8 cellular contexts compared by ENCODE assay signal in genomic region chr2:156435392-156435724, GRCh38. TPM values are rescaled to one million over a fixed set of nuclear protein-coding genes. Genes with fewer than 3 reads are reported as not detected.
DNase-seq lines count a peak whose midpoint lies in the region; ATAC-seq, FAIRE-seq and TF ChIP-seq lines count a peak whose summit lies in the region.

No MANE protein-coding gene starts in this region.

- H3K4me1 ChIP-seq in ES-I3 (ENCODE audit: insufficient read depth, low read length) (peaks cover 14% of the 10 kb centered on the region; the same call in 1 of the 2 replicates), HUES6 (ENCODE audit: control insufficient read depth, insufficient read depth, low read length) (peaks cover 31% of the 10 kb centered on the region), uterus (peaks cover 0 to 3% of the 10 kb centered on the region in 2 donors)

- no peak for DNase-seq in bronchial epithelial cell (ENCODE audit: low read depth)
- DNase-seq in medulla oblongata (ENCODE audit: extremely low spot score): peak; percentile 42
- DNase-seq in uterus: no peak
- no peak for DNase-seq in H4 (ENCODE audit: low spot score)
- no peak for DNase-seq in activated CD4-positive, alpha-beta T cell treated with anti-CD3 and anti-CD28 coated beads, Interleukin-2, amount 50 U/mL, for 48 hours

- H3K27me3 ChIP-seq in HUES6 (ENCODE audit: control insufficient read depth, insufficient read depth, low read length) (no peaks in the 10 kb centered on the region), bronchial epithelial cell (ENCODE audit: control insufficient read depth, insufficient read depth, low read length) (no peaks in the 10 kb centered on the region), uterus (no peaks in the 10 kb centered on the region)

- H3K36me3 ChIP-seq in ES-I3 (ENCODE audit: insufficient read depth, low read length) (no peaks in the 10 kb centered on the region), HUES6 (ENCODE audit: control insufficient read depth, insufficient read depth, low read length) (no peaks in the 10 kb centered on the region), bronchial epithelial cell (ENCODE audit: control insufficient read depth, insufficient read depth, low read length) (no peaks in the 10 kb centered on the region), uterus (no peaks in the 10 kb centered on the region)

- FAIRE-seq in bronchial epithelial cell (lab: Jason Lieb, UNC): no peak

- no peak for TF ChIP-seq CTCF in bronchial epithelial cell (IDR thresholded peaks at IDR 0.05; ENCODE audit: insufficient read depth, low read length, severe bottlenecking)
- no peak for TF ChIP-seq CTCF in uterus (IDR thresholded peaks at IDR 0.05)

- TF ChIP-seq POLR2A in uterus (IDR thresholded peaks at IDR 0.05): no peak

- peak overlapping the region; percentile 92 for H3K27ac ChIP-seq in HUES6 (ENCODE audit: low read depth, low read length)
- peak overlapping the region; percentile 96 to 100 for H3K27ac ChIP-seq in uterus

- H3K9me3 ChIP-seq in ES-I3 (ENCODE audit: control insufficient read depth, insufficient read depth, low read length): no peaks in the 10 kb centered on the region
- H3K9me3 ChIP-seq in HUES6 (ENCODE audit: control insufficient read depth, insufficient read depth, low read depth, low read length): no peaks in the 10 kb centered on the region
- no peaks in the 10 kb centered on the region for H3K9me3 ChIP-seq in uterus

- intact Hi-C loops in uterus (cut with DNase I; ENCODE audit: low total_unique reads): loop anchor here (5.0 kb wide), 1 partner anchor 33 kb away; no protein-coding TSS in a partner anchor

- H3K9ac ChIP-seq in ES-I3 (ENCODE audit: low read depth, low read length): peak overlapping the region; percentile 98
- H3K9ac ChIP-seq in HUES6 (ENCODE audit: low read length): peak overlapping the region; percentile 95

- ATAC-seq in GM19351 (IDR thresholded peaks at IDR 0.05; ENCODE audit: unreplicated experiment): no peak

- H3K4me3 ChIP-seq in HUES6 (ENCODE audit: low read depth, low read length) (peak overlapping the region; percentile 68), bronchial epithelial cell (ENCODE audit: low read depth, low read length) (peak overlapping the region; percentile 81), uterus (peak overlapping the region; percentile 90)

RNA-seq across cellular contexts. Expression of gene GPD2, which starts 0.8 kb away (rescaled TPM):
- total RNA-seq in bronchial epithelial cell (52.1 and 76.9 TPM in 2 replicates), uterus (10 to 100 TPM in 3 of 4 donors, 1 to 10 TPM in 1; 2.0 to 41.6 (median 32.1) TPM)
- 72.2 and 84.6 TPM in 2 replicates for total RNA-seq in H4 (2014; rRNA removed; shearing (Covaris generic))
